20 cellular contexts compared by ENCODE assay signal in genomic region chr4:53830511-53830910, GRCh38.
DNase-seq lines count a peak whose midpoint lies in the region; ATAC-seq and TF ChIP-seq lines count a peak whose summit lies in the region.
"Had no signal": no experiment of that assay in that cellular context is flagged by ENCODE, and none has a peak within 500 bp of the region (broad histone marks: within the 10 kb centered on the region; RNA-seq: fewer than 3 reads in every experiment).

No MANE protein-coding gene starts in this region.

- peak; percentile 64 for DNase-seq in COR-L47 (lab: John Stamatoyannopoulos, UW)
- peak; percentile 15 for DNase-seq in DMS53 treated with DMSO at 0.1 percent for 48 hours (lab: John Stamatoyannopoulos, UW; ENCODE audit: unreplicated experiment)
- peak; percentile 38 for DNase-seq in NCI-H510A (lab: John Stamatoyannopoulos, UW)
- peak; percentile 27 for DNase-seq in colonic mucosa
- no peak for DNase-seq in NCI-H524 (lab: John Stamatoyannopoulos, UW)
- DNase-seq in esophagus squamous epithelium (lab: John Stamatoyannopoulos, UW): no peak
- DNase-seq in WERI-Rb-1: no peak
- DNase-seq: Caco-2; CD4-positive, CD25-positive, alpha-beta regulatory T cell; DMS 273 treated with DMSO at 0.1 percent for 48 hours; H7; MG63; NCI-H1417; NCI-H187 treated with DMSO at 0.1 percent for 48 hours; NCI-H2227 treated with DMSO at 0.1 percent for 48 hours; NCI-H526 treated with DMSO at 0.1 percent for 48 hours; T-helper 1 cell had no signal

- no peaks in the 10 kb centered on the region for H3K9me3 ChIP-seq in colonic mucosa
- peaks cover 0 to 11% (median 10%) of the 10 kb centered on the region in 3 donors for H3K9me3 ChIP-seq in esophagus squamous epithelium
- H3K9me3 ChIP-seq in WERI-Rb-1 (ENCODE audit: severe bottlenecking): no peaks in the 10 kb centered on the region

- TF ChIP-seq CTCF in colonic mucosa (IDR thresholded peaks at IDR 0.05): no peak
- TF ChIP-seq CTCF in esophagus squamous epithelium (IDR thresholded peaks at IDR 0.05): no peak
- no peak for TF ChIP-seq CTCF in WERI-Rb-1 (IDR thresholded peaks at IDR 0.05; ENCODE audit: low read depth, low read length)

- no peak overlapping the region for H3K27ac ChIP-seq in colonic mucosa
- H3K27ac ChIP-seq in esophagus squamous epithelium: no peak overlapping the region
- H3K27ac ChIP-seq in WERI-Rb-1: no peak overlapping the region
- H3K27ac ChIP-seq: SJSA1 had no signal

- no peaks in the 10 kb centered on the region for H3K27me3 ChIP-seq in colonic mucosa
- no peaks in the 10 kb centered on the region for H3K27me3 ChIP-seq in esophagus squamous epithelium
- H3K27me3 ChIP-seq in WERI-Rb-1 (ENCODE audit: insufficient read depth, low read depth, severe bottlenecking): no peaks in the 10 kb centered on the region
- H3K27me3 ChIP-seq: MG63 had no signal

- H3K4me3 ChIP-seq in colonic mucosa (no peak overlapping the region), esophagus squamous epithelium (no peak overlapping the region), WERI-Rb-1 (ENCODE audit: low read depth, low read length) (no peak overlapping the region)
- H3K4me3 ChIP-seq: MG63, SJSA1 had no signal

- H3K4me1 ChIP-seq in colonic mucosa (no peaks in the 10 kb centered on the region), esophagus squamous epithelium (no peaks in the 10 kb centered on the region)
- H3K4me1 ChIP-seq: Caco-2, SJSA1 had no signal

- TF ChIP-seq POLR2A in esophagus squamous epithelium (IDR thresholded peaks at IDR 0.05): no peak

- no peak for ATAC-seq in HG03097 (IDR thresholded peaks at IDR 0.05; ENCODE audit: low FRiP score, unreplicated experiment)
- ATAC-seq: Panc1 had no signal

- no peaks in the 10 kb centered on the region for H3K36me3 ChIP-seq in colonic mucosa
- no peaks in the 10 kb centered on the region for H3K36me3 ChIP-seq in esophagus squamous epithelium
- H3K36me3 ChIP-seq in WERI-Rb-1: no peaks in the 10 kb centered on the region
- H3K36me3 ChIP-seq: MG63, SJSA1 had no signal

- intact Hi-C loops in colonic mucosa (cut with DNase I) (no loop called here), esophagus squamous epithelium (cut with DNase I) (no loop called here)

- H3K9ac ChIP-seq in colonic mucosa (ENCODE audit: low read depth in 2 of 2, low read length in 2 of 2): no peak overlapping the region

Comparison
In these comparisons a context has a peak if more than half of its experiments do, and no peak if none do; other contexts are left out.
1. DNase-seq: peak in COR-L47 (single experiment), DMS53 treated with DMSO at 0.1 percent for 48 hours (single experiment), NCI-H510A (single experiment) and colonic mucosa (single experiment); none in NCI-H524 (0 of 2), esophagus squamous epithelium (single experiment) and WERI-Rb-1 (single experiment).